In genomic region chr20:6213311-6213710, GRCh38 we compare ENCODE assay signal across 1 cellular context.
TF ChIP-seq lines count a peak whose summit lies in the region.

No MANE protein-coding gene starts in this region.

TF ChIP-seq in K562, 482 proteins besides CTCF, POLR2A, EP300 and RAD21 (continued from another document):
- TF ChIP-seq CEBPZ (IDR thresholded peaks at IDR 0.05; ENCODE audit: borderline replicate concordance, low read depth, low read length) (no peak), RBM22 (IDR thresholded peaks at IDR 0.05; ENCODE audit: low read depth, low read length, poor library complexity, severe bottlenecking) (no peak), ELF2 (CRISPR knock-in tag; IDR thresholded peaks at IDR 0.05) (no peak), PHF8 (IDR thresholded peaks at IDR 0.05; ENCODE audit: borderline replicate concordance, low read length) (0 out of 2 replicates have a peak, but pooled peaks have one; percentile 7), NFXL1 (CRISPR knock-in tag; IDR thresholded peaks at IDR 0.05) (no peak), HNRNPLL (IDR thresholded peaks at IDR 0.05; ENCODE audit: low read depth, low read length, poor library complexity, severe bottlenecking) (no peak), ZNF3 (CRISPR knock-in tag; IDR thresholded peaks at IDR 0.05) (no peak), RBFOX2 (IDR thresholded peaks at IDR 0.05; ENCODE audit: low read depth, low read length) (0 out of 2 replicates have a peak, but pooled peaks have one; percentile 45), ZFP1 (CRISPR knock-in tag; IDR thresholded peaks at IDR 0.05) (no peak), CEBPG (CRISPR knock-in tag; IDR thresholded peaks at IDR 0.05) (no peak), CEBPG (tag; conservative IDR thresholded peaks at IDR 0.05 in 1 of 2, IDR thresholded peaks at IDR 0.05 in 1 of 2) (no peak), ZNF224 (CRISPR knock-in tag; IDR thresholded peaks at IDR 0.05) (no peak), ELF1 (tag; IDR thresholded peaks at IDR 0.05) (no peak), SRSF7 (optimal IDR thresholded peaks at IDR 0.05; ENCODE audit: low read depth, low read length) (no peak), SIN3B (IDR thresholded peaks at IDR 0.05; ENCODE audit: low read depth) (no peak), VEZF1 (CRISPR knock-in tag; IDR thresholded peaks at IDR 0.05) (peak; percentile 68), ZNF175 (CRISPR knock-in tag; IDR thresholded peaks at IDR 0.05; ENCODE audit: low read depth) (no peak), DDX20 (tag; IDR thresholded peaks at IDR 0.05; ENCODE audit: low read depth) (no peak)
